24 cellular contexts compared by ENCODE assay signal in genomic region chr21:20647603-20648002, GRCh38.
DNase-seq lines count a peak whose midpoint lies in the region; ATAC-seq and TF ChIP-seq lines count a peak whose summit lies in the region.
"Had no signal": no experiment of that assay in that cellular context is flagged by ENCODE, and none has a peak within 500 bp of the region (broad histone marks: within the 10 kb centered on the region; RNA-seq: fewer than 3 reads in every experiment).

No MANE protein-coding gene starts in this region.

- H3K4me3 ChIP-seq in HFF-Myc (replicated peaks; ENCODE audit: low read depth, low read length) (no peak overlapping the region), SK-N-MC (peak overlapping the region; percentile 24; the same call in 1 of the 2 replicates), epithelial cell of esophagus (ENCODE audit: low read length) (no peak overlapping the region)
- no peak overlapping the region for H3K4me3 ChIP-seq in naive thymus-derived CD4-positive, alpha-beta T cell (ENCODE audit: low read length)
- H3K4me3 ChIP-seq: BLaER1, neural progenitor cell, SJSA1, tibial nerve had no signal

- no peaks in the 10 kb centered on the region for H3K36me3 ChIP-seq in SK-N-MC (ENCODE audit: insufficient read depth, low read length)
- no peaks in the 10 kb centered on the region for H3K36me3 ChIP-seq in naive thymus-derived CD4-positive, alpha-beta T cell (ENCODE audit: control insufficient read depth in 2 of 3, insufficient read depth in 3 of 3, low read length in 3 of 3)
- H3K36me3 ChIP-seq: BLaER1, neural progenitor cell, SJSA1, tibial nerve had no signal

- no peak for TF ChIP-seq CTCF in HFF-Myc (IDR thresholded peaks at IDR 0.05; ENCODE audit: low read depth, low read length, missing control alignments)
- TF ChIP-seq CTCF in epithelial cell of esophagus (IDR thresholded peaks at IDR 0.05; ENCODE audit: insufficient read depth, low read depth, low read length, missing control alignments): no peak

- no peaks in the 10 kb centered on the region for H3K27me3 Mint-ChIP-seq in naive thymus-derived CD4-positive, alpha-beta T cell
- H3K27me3 Mint-ChIP-seq: IgD-negative memory B cell had no signal

- no peaks in the 10 kb centered on the region for H3K36me3 Mint-ChIP-seq in naive thymus-derived CD4-positive, alpha-beta T cell
- H3K36me3 Mint-ChIP-seq: IgD-negative memory B cell, neural progenitor cell had no signal

- H3K27me3 ChIP-seq in naive thymus-derived CD4-positive, alpha-beta T cell (ENCODE audit: control insufficient read depth in 2 of 2, insufficient read depth in 2 of 2, low read length in 2 of 2): no peaks in the 10 kb centered on the region
- H3K27me3 ChIP-seq: BLaER1, neural progenitor cell, SJSA1, tibial nerve had no signal

- ATAC-seq in naive thymus-derived CD4-positive, alpha-beta T cell: no peak
- no peak for ATAC-seq in GM18498 (IDR thresholded peaks at IDR 0.05; ENCODE audit: unreplicated experiment)
- ATAC-seq: activated CD4-positive, CD25-positive, alpha-beta regulatory T cell treated with anti-CD3 and anti-CD28 coated beads, Interleukin-2, amount 50 U/mL, for 24 hours; activated T-cell treated with anti-CD3 and anti-CD28 coated beads, Interleukin-2, amount 50 U/mL, for 72 hours; left lobe of liver; sciatic nerve had no signal

- no peak overlapping the region for H3K4me3 Mint-ChIP-seq in naive thymus-derived CD4-positive, alpha-beta T cell
- H3K4me3 Mint-ChIP-seq: activated T-cell treated with anti-CD3 and anti-CD28 coated beads, Interleukin-2, amount 50 U/mL, for 72 hours; IgD-negative memory B cell; neural progenitor cell; T-helper 1 cell treated with Interleukin-12 subunit alpha and Interleukin-12 subunit beta and Interleukin-4 antibody, amounts not matched to agents 30 μg/mL and 1 μg/mL, for 36 hours had no signal

- POLR2A ChIA-PET in naive thymus-derived CD4-positive, alpha-beta T cell (lab: Charles Lee): no interaction called here

- CTCF ChIA-PET in naive thymus-derived CD4-positive, alpha-beta T cell (lab: Charles Lee): no interaction called here

- peak; percentile 38 for DNase-seq in HFF-Myc (ENCODE audit: extremely low read depth, low read depth)
- peak; percentile 42 for DNase-seq in SK-N-MC (ENCODE audit: low read depth, low spot score)
- peak; percentile 3 for DNase-seq in epithelial cell of esophagus (ENCODE audit: low read depth)
- DNase-seq in stromal cell of bone marrow (ENCODE audit: low read depth): peak; percentile 21
- no peak for DNase-seq in naive thymus-derived CD4-positive, alpha-beta T cell
- DNase-seq in GOT3 (lab: John Stamatoyannopoulos, UW): no peak
- DNase-seq: activated CD4-positive, alpha-beta T cell treated with anti-CD3 and anti-CD28 coated beads, Interleukin-2, amount 50 U/mL, for 4 hours; activated T-cell treated with anti-CD3 and anti-CD28 coated beads, Interleukin-2, amount 50 U/mL, for 72 hours; DMS153; HCEC 1CT; mesendoderm; NCI-H446 treated with DMSO at 0.1 percent for 48 hours; NCI-H774; stimulated activated CD4-positive, alpha-beta T cell treated with anti-CD3 and anti-CD28 coated beads, Interleukin-4, amount 100 ng/mL, for 1 hour had no signal

- no peak overlapping the region for H3K9ac ChIP-seq in SK-N-MC (ENCODE audit: insufficient read length)
- H3K9ac ChIP-seq: BLaER1, neural progenitor cell had no signal

- peaks cover 0 to 17% (median 5%) of the 10 kb centered on the region in 11 donors for H3K9me3 Mint-ChIP-seq in naive thymus-derived CD4-positive, alpha-beta T cell

- H3K4me1 ChIP-seq in naive thymus-derived CD4-positive, alpha-beta T cell (ENCODE audit: control insufficient read depth in 2 of 2, insufficient read depth in 2 of 2, low read length in 2 of 2): no peaks in the 10 kb centered on the region
- H3K4me1 ChIP-seq: BLaER1, neural progenitor cell, SJSA1, tibial nerve had no signal

- no peaks in the 10 kb centered on the region for H3K4me1 Mint-ChIP-seq in naive thymus-derived CD4-positive, alpha-beta T cell
- H3K4me1 Mint-ChIP-seq: IgD-negative memory B cell, neural progenitor cell had no signal

- H3K27ac ChIP-seq in SK-N-MC: peak overlapping the region; percentile 33; the same call in 1 of the 2 replicates
- H3K27ac ChIP-seq in naive thymus-derived CD4-positive, alpha-beta T cell (ENCODE audit: low read depth, low read length): no peak overlapping the region
- H3K27ac ChIP-seq: BLaER1, neural progenitor cell, SJSA1, tibial nerve had no signal

- H3K9me3 ChIP-seq in SK-N-MC (ENCODE audit: low read depth, low read length): no peaks in the 10 kb centered on the region
- no peaks in the 10 kb centered on the region for H3K9me3 ChIP-seq in naive thymus-derived CD4-positive, alpha-beta T cell (ENCODE audit: control insufficient read depth in 2 of 3, low read length in 3 of 3)
- H3K9me3 ChIP-seq: SJSA1 had no signal

- no peak overlapping the region for H3K27ac Mint-ChIP-seq in naive thymus-derived CD4-positive, alpha-beta T cell
- H3K27ac Mint-ChIP-seq: activated T-cell treated with anti-CD3 and anti-CD28 coated beads, Interleukin-2, amount 50 U/mL, for 72 hours; neural progenitor cell; T-helper 1 cell treated with Interleukin-12 subunit alpha and Interleukin-12 subunit beta and Interleukin-4 antibody, amounts not matched to agents 30 μg/mL and 1 μg/mL, for 36 hours had no signal

- intact Hi-C loops in naive thymus-derived CD4-positive, alpha-beta T cell (cut with micrococcal nuclease): no loop called here

Comparison
In these comparisons a context has a peak if more than half of its experiments do, and no peak if none do; other contexts are left out.
1. DNase-seq: peak in HFF-Myc (single experiment), SK-N-MC (single experiment), epithelial cell of esophagus (single experiment) and stromal cell of bone marrow (single experiment); none in naive thymus-derived CD4-positive, alpha-beta T cell (0 of 9) and GOT3 (single experiment).